Comparison of ENCODE assay signal across 18 cellular contexts in genomic region chr18:3329871-3330270, GRCh38.
DNase-seq lines count a peak whose midpoint lies in the region; ATAC-seq and TF ChIP-seq lines count a peak whose summit lies in the region.
"Had no signal": no experiment of that assay in that cellular context is flagged by ENCODE, and none has a peak within 500 bp of the region (broad histone marks: within the 10 kb centered on the region; RNA-seq: fewer than 3 reads in every experiment).

No MANE protein-coding gene starts in this region.

- no peaks in the 10 kb centered on the region for H4K20me1 ChIP-seq in GM23338 (replicated peaks; ENCODE audit: insufficient read depth)
- H4K20me1 ChIP-seq in PC-9 (ENCODE audit: insufficient read depth), result no peaks in the 10 kb centered on the region

- no peak overlapping the region for H3K9ac ChIP-seq in mesendoderm (ENCODE audit: low read length)

- no peak for ATAC-seq in GM23338

- H3K4me2 ChIP-seq in GM23338 (peak overlapping the region; percentile 24; the same call in 1 of the 2 replicates), PC-9 (no peak overlapping the region), mesendoderm (ENCODE audit: low read length) (no peak overlapping the region)

- intact Hi-C loops in Caco-2 (cut with micrococcal nuclease; ENCODE audit: unreplicated experiment), result loop anchor here (1.0 to 2.0 kb wide), 2 partner anchors 53 to 117 kb away; no protein-coding TSS in a partner anchor
- intact Hi-C loops in PC-9 (cut with micrococcal nuclease; ENCODE audit: unreplicated experiment), result loop anchor here (5.0 kb wide), 1 partner anchor 33 kb away; no protein-coding TSS in a partner anchor
- intact Hi-C loops in CD14-positive monocyte (cut with micrococcal nuclease), result no loop called here

- peaks cover 26% of the 10 kb centered on the region for H3K4me1 ChIP-seq in Caco-2
- H3K4me1 ChIP-seq in GM23338 (ENCODE audit: insufficient read depth), result peaks cover 17% of the 10 kb centered on the region
- H3K4me1 ChIP-seq in PC-9 (replicated peaks; ENCODE audit: insufficient read depth), result peaks cover 21% of the 10 kb centered on the region
- no peaks in the 10 kb centered on the region for H3K4me1 ChIP-seq in mesendoderm (ENCODE audit: control insufficient read depth, low read depth, low read length)
- peaks cover 5% of the 10 kb centered on the region for H3K4me1 ChIP-seq in suprapubic skin

- DNase-seq in Caco-2, result peak; percentile 71 to 72
- no peak for DNase-seq in GM23338 (ENCODE audit: low spot score)
- no peak for DNase-seq in PC-9
- DNase-seq in mesendoderm, result peak; percentile 94
- no peak for DNase-seq in CD14-positive monocyte (ENCODE audit: low spot score)
- DNase-seq in T-helper 2 cell, result no peak
- DNase-seq in suprapubic skin (ENCODE audit: low spot score in 2 of 2), result no peak
- no peak for DNase-seq in progenitor cell of endocrine pancreas (ENCODE audit: low spot score, unreplicated experiment)
- DNase-seq: DMS 273 treated with DMSO at 0.1 percent for 48 hours, KG1, NCI-H1092, NCI-H1436, NCI-H1930, NCI-H524, SHP77, SW 1271 had no signal

- H3K36me3 ChIP-seq in Caco-2 (ENCODE audit: control insufficient read depth, insufficient read depth, low read length) (no peaks in the 10 kb centered on the region), GM23338 (ENCODE audit: insufficient read depth) (no peaks in the 10 kb centered on the region), PC-9 (ENCODE audit: low read depth) (no peaks in the 10 kb centered on the region), mesendoderm (ENCODE audit: control insufficient read depth, insufficient read depth, low read length) (no peaks in the 10 kb centered on the region), suprapubic skin (no peaks in the 10 kb centered on the region)
- H3K36me3 ChIP-seq: HAP-1 had no signal

- H3K9me3 ChIP-seq in Caco-2 (no peaks in the 10 kb centered on the region; the same call in 1 of the 2 replicates), PC-9 (ENCODE audit: insufficient read depth, low read depth) (peaks cover 21% of the 10 kb centered on the region), suprapubic skin (no peaks in the 10 kb centered on the region)
- H3K9me3 ChIP-seq: HAP-1 had no signal

- H3K9me2 ChIP-seq in GM23338 (ENCODE audit: insufficient read depth) (no peaks in the 10 kb centered on the region), PC-9 (ENCODE audit: insufficient read depth) (no peaks in the 10 kb centered on the region)

- no peak overlapping the region for H4K8ac ChIP-seq in mesendoderm (ENCODE audit: low read depth, low read length)

- no peak overlapping the region for H3K18ac ChIP-seq in mesendoderm (ENCODE audit: low read length)

- H2AK5ac ChIP-seq in mesendoderm (ENCODE audit: low read length), result no peak overlapping the region

- H2BK15ac ChIP-seq in mesendoderm (replicated peaks; ENCODE audit: low read depth), result no peak overlapping the region

- H3K27ac Mint-ChIP-seq in Caco-2 (ENCODE audit: unreplicated experiment), result peak overlapping the region; percentile 88
- H3K27ac Mint-ChIP-seq in GM23338, result no peak overlapping the region
- no peak overlapping the region for H3K27ac Mint-ChIP-seq in CD14-positive monocyte
- no peak overlapping the region for H3K27ac Mint-ChIP-seq in progenitor cell of endocrine pancreas

- H3K27ac ChIP-seq in GM23338 (ENCODE audit: low read depth) (peak overlapping the region; percentile 75), PC-9 (peak overlapping the region; percentile 34), mesendoderm (ENCODE audit: low read depth, low read length) (peak overlapping the region; percentile 21), suprapubic skin (no peak overlapping the region)
- H3K27ac ChIP-seq: SK-N-MC had no signal

- H2AFZ ChIP-seq in GM23338 (no peak overlapping the region), PC-9 (no peak overlapping the region)

- TF ChIP-seq POLR2A in suprapubic skin (IDR thresholded peaks at IDR 0.05), result no peak

- H3K4me3 ChIP-seq in Caco-2 (ENCODE audit: low read depth, low read length), result no peak overlapping the region
- H3K4me3 ChIP-seq in GM23338, result 0 out of 2 replicates have a peak overlapping the region, but pooled peaks have one; percentile 4
- H3K4me3 ChIP-seq in PC-9, result no peak overlapping the region
- H3K4me3 ChIP-seq in mesendoderm (ENCODE audit: low read length), result no peak overlapping the region
- H3K4me3 ChIP-seq in suprapubic skin, result no peak overlapping the region
- H3K4me3 ChIP-seq: HAP-1, SK-N-MC had no signal

- POLR2A ChIA-PET in Caco-2 (lab: Charles Lee), result interaction anchor here (0.6 to 0.8 kb wide), 2 partner anchors 273 to 289 kb away, joined by 3 read pairs; no protein-coding TSS in a partner anchor
- POLR2A ChIA-PET in PC-9 (lab: Charles Lee; ENCODE audit: unreplicated experiment), result no interaction called here

- no peaks in the 10 kb centered on the region for H3F3A ChIP-seq in GM23338 (replicated peaks; ENCODE audit: low read depth)
- peaks cover 14% of the 10 kb centered on the region; the same call in 1 of the 2 replicates for H3F3A ChIP-seq in PC-9 (ENCODE audit: insufficient read depth, low read depth)

- H3K4me1 Mint-ChIP-seq in Caco-2 (ENCODE audit: low read depth, unreplicated experiment), result peaks cover 28% of the 10 kb centered on the region
- peaks cover 26% of the 10 kb centered on the region for H3K4me1 Mint-ChIP-seq in GM23338
- H3K4me1 Mint-ChIP-seq in CD14-positive monocyte, result peaks cover 4% of the 10 kb centered on the region
- peaks cover 3% of the 10 kb centered on the region for H3K4me1 Mint-ChIP-seq in progenitor cell of endocrine pancreas (ENCODE audit: low read depth)

- no peak overlapping the region for H2BK5ac ChIP-seq in mesendoderm (ENCODE audit: low read length)

- H3K27me3 Mint-ChIP-seq in Caco-2 (ENCODE audit: insufficient read depth, unreplicated experiment) (no peaks in the 10 kb centered on the region), GM23338 (ENCODE audit: insufficient read depth, low read depth, poor library complexity) (peaks cover 3% of the 10 kb centered on the region), CD14-positive monocyte (ENCODE audit: low read depth in 3 of 3) (peaks cover 0 to 2% (median 2%) of the 10 kb centered on the region in 3 donors), progenitor cell of endocrine pancreas (no peaks in the 10 kb centered on the region)

- H3K79me1 ChIP-seq in mesendoderm (ENCODE audit: low read length), result no peaks in the 10 kb centered on the region

- H3K56ac ChIP-seq in mesendoderm (ENCODE audit: low read length), result no peak overlapping the region

- H3K4ac ChIP-seq in mesendoderm (ENCODE audit: low read depth, low read length), result no peak overlapping the region

- H3K4me3 Mint-ChIP-seq in Caco-2 (ENCODE audit: unreplicated experiment), result peak overlapping the region; percentile 55
- H3K4me3 Mint-ChIP-seq in GM23338, result no peak overlapping the region
- no peak overlapping the region for H3K4me3 Mint-ChIP-seq in CD14-positive monocyte
- no peak overlapping the region for H3K4me3 Mint-ChIP-seq in progenitor cell of endocrine pancreas (ENCODE audit: low read depth)

- H3K9me3 Mint-ChIP-seq in Caco-2 (ENCODE audit: unreplicated experiment), result peaks cover 28% of the 10 kb centered on the region
- peaks cover 24% of the 10 kb centered on the region for H3K9me3 Mint-ChIP-seq in GM23338
- H3K9me3 Mint-ChIP-seq in CD14-positive monocyte, result peaks cover 0 to 5% (median 1%) of the 10 kb centered on the region in 7 donors
- peaks cover 2% of the 10 kb centered on the region for H3K9me3 Mint-ChIP-seq in progenitor cell of endocrine pancreas (ENCODE audit: low read depth)

- CTCF ChIA-PET in Caco-2 (lab: Charles Lee), result no interaction called here
- CTCF ChIA-PET in PC-9 (lab: Charles Lee), result interaction anchor here (0.6 kb wide), 1 partner anchor 373 kb away, joined by 13 read pairs; no protein-coding TSS in a partner anchor

- no peak for TF ChIP-seq EP300 in suprapubic skin (IDR thresholded peaks at IDR 0.05)

- no TSS peak for BruUV-seq in Caco-2 (replicated peaks; lab: Mats Ljungman, UMichigan)
- BruUV-seq in PC-9 (replicated peaks; lab: Mats Ljungman, UMichigan), result TSS peak; percentile 36

- no peak overlapping the region for H4K5ac ChIP-seq in mesendoderm (ENCODE audit: low read length)

- H3K27me3 ChIP-seq in Caco-2 (replicated peaks; ENCODE audit: control insufficient read depth, insufficient read depth, low read length) (no peaks in the 10 kb centered on the region), GM23338 (ENCODE audit: insufficient read depth) (no peaks in the 10 kb centered on the region), PC-9 (ENCODE audit: insufficient read depth, low read depth) (no peaks in the 10 kb centered on the region), mesendoderm (ENCODE audit: insufficient read depth, low read length, poor library complexity) (no peaks in the 10 kb centered on the region), suprapubic skin (no peaks in the 10 kb centered on the region)

- no peak overlapping the region for H2BK120ac ChIP-seq in mesendoderm (ENCODE audit: low read depth, low read length)

- no peak overlapping the region for H3K23ac ChIP-seq in mesendoderm (ENCODE audit: low read length)

- TF ChIP-seq CTCF in Caco-2 (IDR thresholded peaks at IDR 0.05; ENCODE audit: insufficient read depth in 1 of 2, low read depth in 1 of 2, low read length in 1 of 2, severe bottlenecking in 1 of 2, unreplicated experiment in 1 of 2), result no peak
- no peak for TF ChIP-seq CTCF in GM23338 (conservative IDR thresholded peaks at IDR 0.05; ENCODE audit: low read depth in 2 of 2)
- TF ChIP-seq CTCF in PC-9 (conservative IDR thresholded peaks at IDR 0.05), result no peak
- no peak for TF ChIP-seq CTCF in CD14-positive monocyte (IDR thresholded peaks at IDR 0.05)
- TF ChIP-seq CTCF in suprapubic skin (IDR thresholded peaks at IDR 0.05), result no peak
- no peak for TF ChIP-seq CTCF in progenitor cell of endocrine pancreas (IDR thresholded peaks at IDR 0.05; ENCODE audit: unreplicated experiment)

- no peaks in the 10 kb centered on the region for H3K79me2 ChIP-seq in GM23338 (replicated peaks; ENCODE audit: insufficient read depth)
- no peaks in the 10 kb centered on the region for H3K79me2 ChIP-seq in PC-9 (ENCODE audit: low read depth)
- H3K79me2 ChIP-seq in mesendoderm (ENCODE audit: control insufficient read depth, insufficient read depth, low read length), result no peaks in the 10 kb centered on the region

- peaks cover 13% of the 10 kb centered on the region for H3K36me3 Mint-ChIP-seq in Caco-2 (ENCODE audit: insufficient read depth, unreplicated experiment)
- H3K36me3 Mint-ChIP-seq in GM23338 (ENCODE audit: low read depth), result peaks cover 31% of the 10 kb centered on the region
- H3K36me3 Mint-ChIP-seq in CD14-positive monocyte, result no peaks in the 10 kb centered on the region
- no peaks in the 10 kb centered on the region for H3K36me3 Mint-ChIP-seq in progenitor cell of endocrine pancreas (ENCODE audit: insufficient read depth)

TF ChIP-seq in GM23338, 12 proteins besides CTCF, POLR2A, EP300 and RAD21 (continues in another document):
- no peak for TF ChIP-seq STAT1 (IDR thresholded peaks at IDR 0.05; ENCODE audit: unreplicated experiment)
- TF ChIP-seq ZNF114 (CRISPR knock-in tag; IDR thresholded peaks at IDR 0.05), result no peak
- no peak for TF ChIP-seq EZH2phosphoT487 (IDR thresholded peaks at IDR 0.05; ENCODE audit: unreplicated experiment)
- no peak for TF ChIP-seq NANOG (IDR thresholded peaks at IDR 0.05; ENCODE audit: borderline replicate concordance)
- no peak for TF ChIP-seq POLR2AphosphoS5 (IDR thresholded peaks at IDR 0.05; ENCODE audit: low read depth)

Comparison
In these comparisons a context has a peak if more than half of its experiments do, and no peak if none do; other contexts are left out.
1. DNase-seq: peak in Caco-2 (2 of 2) and mesendoderm (single experiment); none in GM23338 (single experiment), PC-9 (0 of 2), CD14-positive monocyte (single experiment), T-helper 2 cell (0 of 5), suprapubic skin (0 of 2) and progenitor cell of endocrine pancreas (single experiment).
2. intact Hi-C loops: an anchor here in Caco-2 (1.0 to 2.0 kb wide) and PC-9 (5.0 kb wide); none called in CD14-positive monocyte.